Comparison of ENCODE assay signal across 25 cellular contexts in the genomic region with DNA sequence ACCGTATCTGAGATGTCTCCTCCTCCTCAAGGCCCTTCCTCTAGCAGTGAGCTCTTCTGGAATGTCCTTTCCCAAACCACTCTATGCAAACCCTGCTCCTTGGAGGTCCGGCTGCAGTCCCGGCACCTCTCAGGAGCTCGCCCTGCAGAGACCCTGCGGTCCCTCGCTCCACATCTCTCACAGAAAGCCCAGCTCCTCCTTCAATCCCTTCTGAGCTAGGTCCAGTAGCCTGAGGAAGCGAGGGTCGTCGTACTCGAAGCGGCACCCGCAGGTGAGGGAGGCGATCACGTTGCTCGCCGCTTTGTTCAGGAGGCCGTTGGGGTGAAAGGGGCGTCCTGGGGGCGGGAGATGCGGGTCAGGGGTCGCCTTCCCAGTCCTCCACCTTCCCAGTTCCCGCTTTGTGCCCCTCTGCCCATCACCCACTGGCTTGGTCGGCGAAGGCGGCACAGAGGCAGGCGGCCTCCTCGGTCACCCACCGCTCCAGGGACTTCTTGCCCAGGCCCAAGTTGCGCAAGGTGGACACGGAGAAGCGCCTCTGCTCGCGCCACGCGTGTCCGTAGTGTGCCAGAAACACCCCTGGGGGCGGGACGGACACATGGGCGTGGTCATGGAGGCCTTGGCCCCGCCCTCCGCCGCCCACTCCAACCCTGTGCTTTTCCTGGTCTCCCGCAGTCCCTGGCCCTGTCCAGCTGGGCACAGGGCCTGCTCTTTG. TPM values are rescaled to one million over a fixed set of nuclear protein-coding genes. Genes with fewer than 3 reads are reported as not detected.
A peak's percentile ranks its signal among the peaks of the same experiment; 100 is the strongest.
DNase-seq lines count a peak whose midpoint lies in the region; ATAC-seq and TF ChIP-seq lines count a peak whose summit lies in the region.
"Had no signal": no experiment of that assay in that cellular context is flagged by ENCODE, and none has a peak within 500 bp of the region (broad histone marks: within the 10 kb centered on the region; RNA-seq: fewer than 3 reads in every experiment).

No MANE protein-coding gene starts in this region.

- no peak for ATAC-seq in CD4-positive, CD25-positive, alpha-beta regulatory T cell (ENCODE audit: low read depth in 2 of 2)
- ATAC-seq: activated CD8-positive, alpha-beta T cell treated with anti-CD3 and anti-CD28 coated beads, Interleukin-2, amount 10 ng/mL, durations not matched to agents 7 days and 5 days had no signal

- peak overlapping the region in 2 of 3 donors; percentile 38 to 44 for H3K27ac Mint-ChIP-seq in CD4-positive, CD25-positive, alpha-beta regulatory T cell
- H3K27ac Mint-ChIP-seq: activated CD8-positive, alpha-beta T cell treated with anti-CD3 and anti-CD28 coated beads, Interleukin-2, amount 10 ng/mL, durations not matched to agents 7 days and 5 days; stimulated activated naive CD8-positive, alpha-beta T cell treated with anti-CD3 and anti-CD28 coated beads, Interleukin-15, Interleukin-2, amounts not matched to agents 100 ng/mL and 50 ng/mL, for 24 hours; T-helper 1 cell treated with Interleukin-12 subunit alpha and Interleukin-12 subunit beta and Interleukin-4 antibody, amounts not matched to agents 30 μg/mL and 1 μg/mL, for 36 hours had no signal

- CTCF ChIA-PET in RWPE1 (lab: Yijun Ruan, JAX), result no interaction called here

- H3K27me3 ChIP-seq in CD4-positive, CD25-positive, alpha-beta regulatory T cell (ENCODE audit: control insufficient read depth, insufficient read depth, low read length), result no peaks in the 10 kb centered on the region
- H3K27me3 ChIP-seq: MG63, tibial nerve had no signal

- peaks cover 31% of the 10 kb centered on the region for H3K36me3 Mint-ChIP-seq in CD4-positive, CD25-positive, alpha-beta regulatory T cell

- H3K4me3 ChIP-seq in CD4-positive, CD25-positive, alpha-beta regulatory T cell (ENCODE audit: low read depth, low read length), result no peak overlapping the region
- H3K4me3 ChIP-seq: MG63, psoas muscle, tibial nerve had no signal

- peak; percentile 17 for DNase-seq in activated CD4-positive, alpha-beta T cell treated with anti-CD3 and anti-CD28 coated beads for 48 hours
- no peak for DNase-seq in activated CD4-positive, alpha-beta T cell treated with anti-CD3 and anti-CD28 coated beads, Interleukin-2, amount 50 U/mL, for 48 hours
- DNase-seq in CD4-positive, CD25-positive, alpha-beta regulatory T cell, result no peak
- DNase-seq in RWPE1 (ENCODE audit: low spot score), result no peak
- DNase-seq in iPS-NIHi7 (ENCODE audit: extremely low spot score), result peak; percentile 67
- DNase-seq in DMS 273 treated with DMSO at 0.1 percent for 48 hours (lab: John Stamatoyannopoulos, UW), result no peak
- DNase-seq in activated CD8-positive, alpha-beta memory T cell treated with anti-CD3 and anti-CD28 coated beads for 24 hours, result no peak
- no peak for DNase-seq in GM10266 (ENCODE audit: extremely low spot score)
- DNase-seq: 8988T; activated CD8-positive, alpha-beta T cell treated with anti-CD3 and anti-CD28 coated beads, Interleukin-2, amount 10 ng/mL, durations not matched to agents 7 days and 5 days; activated effector memory CD4-positive, alpha-beta T cell treated with Interleukin-2 at 50 U/mL for 16 hours; activated T-cell treated with anti-CD3 and anti-CD28 coated beads for 4 hours; effector CD8-positive, alpha-beta T cell; foreskin fibroblast; KG1; MG63; naive B cell; NCI-H1417 treated with DMSO at 0.1 percent for 48 hours; NCI-H748 treated with DMSO at 0.1 percent for 48 hours; RPMI8226; SK-N-SH had no signal

- POLR2A ChIA-PET in RWPE1 (lab: Yijun Ruan, JAX; ENCODE audit: low non-redundant PET), result no interaction called here

- no peak for TF ChIP-seq CTCF in RWPE1 (conservative IDR thresholded peaks at IDR 0.05; ENCODE audit: low read depth)
- TF ChIP-seq CTCF in GM10266 (IDR thresholded peaks at IDR 0.05; ENCODE audit: control insufficient read depth, insufficient read depth, low read depth, missing control alignments), result no peak

- peaks cover 27% of the 10 kb centered on the region for H3K36me3 ChIP-seq in CD4-positive, CD25-positive, alpha-beta regulatory T cell (ENCODE audit: control insufficient read depth, insufficient read depth, low read length)
- H3K36me3 ChIP-seq: MG63 had no signal

- H3K27ac ChIP-seq in CD4-positive, CD25-positive, alpha-beta regulatory T cell (ENCODE audit: insufficient read depth, low read length, poor library complexity, severe bottlenecking), result no peak overlapping the region
- peak overlapping the region; percentile 21 for H3K27ac ChIP-seq in RWPE1
- H3K27ac ChIP-seq: psoas muscle, tibial nerve had no signal

- H3K4me3 Mint-ChIP-seq in CD4-positive, CD25-positive, alpha-beta regulatory T cell, result no peak overlapping the region
- H3K4me3 Mint-ChIP-seq: activated CD8-positive, alpha-beta T cell treated with anti-CD3 and anti-CD28 coated beads, Interleukin-2, amount 10 ng/mL, durations not matched to agents 7 days and 5 days; naive B cell; stimulated activated naive CD8-positive, alpha-beta T cell treated with anti-CD3 and anti-CD28 coated beads, Interleukin-15, Interleukin-2, amounts not matched to agents 100 ng/mL and 50 ng/mL, for 24 hours; T-helper 1 cell treated with Interleukin-12 subunit alpha and Interleukin-12 subunit beta and Interleukin-4 antibody, amounts not matched to agents 30 μg/mL and 1 μg/mL, for 36 hours had no signal

- H3K9me3 ChIP-seq in CD4-positive, CD25-positive, alpha-beta regulatory T cell (ENCODE audit: control insufficient read depth in 2 of 2, low read length in 2 of 2), result no peaks in the 10 kb centered on the region
- H3K9me3 ChIP-seq: MG63, psoas muscle, SK-N-SH, tibial nerve had no signal

- H3K27me3 Mint-ChIP-seq in CD4-positive, CD25-positive, alpha-beta regulatory T cell, result no peaks in the 10 kb centered on the region
- H3K27me3 Mint-ChIP-seq: naive B cell; stimulated activated naive CD8-positive, alpha-beta T cell treated with anti-CD3 and anti-CD28 coated beads, Interleukin-15, Interleukin-2, amounts not matched to agents 100 ng/mL and 50 ng/mL, for 24 hours had no signal

- H3K4me1 ChIP-seq in CD4-positive, CD25-positive, alpha-beta regulatory T cell (ENCODE audit: control insufficient read depth, insufficient read depth, low read length, poor library complexity, severe bottlenecking), result no peaks in the 10 kb centered on the region
- H3K4me1 ChIP-seq: psoas muscle, tibial nerve had no signal

- no peaks in the 10 kb centered on the region for H3K9me3 Mint-ChIP-seq in CD4-positive, CD25-positive, alpha-beta regulatory T cell
- H3K9me3 Mint-ChIP-seq: naive B cell; stimulated activated naive CD8-positive, alpha-beta T cell treated with anti-CD3 and anti-CD28 coated beads, Interleukin-15, Interleukin-2, amounts not matched to agents 100 ng/mL and 50 ng/mL, for 24 hours; T-helper 1 cell treated with Interleukin-12 subunit alpha and Interleukin-12 subunit beta and Interleukin-4 antibody, amounts not matched to agents 30 μg/mL and 1 μg/mL, for 36 hours had no signal

- peaks cover 0 to 4% (median 1%) of the 10 kb centered on the region in 4 donors for H3K4me1 Mint-ChIP-seq in CD4-positive, CD25-positive, alpha-beta regulatory T cell
- H3K4me1 Mint-ChIP-seq: naive B cell had no signal

RNA-seq across cellular contexts. Expression of gene CYP2D6, which starts 21.5 kb away (rescaled TPM):
- total RNA-seq in CD4-positive, CD25-positive, alpha-beta regulatory T cell, result 9.0 TPM
- under 1 TPM in 2 of 4 donors, not detected in 2; 0.17 to 0.26 TPM for polyA plus RNA-seq in CD4-positive, CD25-positive, alpha-beta regulatory T cell

Comparison
In these comparisons a context has a peak if more than half of its experiments do, and no peak if none do; other contexts are left out.
1. DNase-seq: peak in activated CD4-positive, alpha-beta T cell treated with anti-CD3 and anti-CD28 coated beads for 48 hours (single experiment) and iPS-NIHi7 (single experiment); none in activated CD4-positive, alpha-beta T cell treated with anti-CD3 and anti-CD28 coated beads, Interleukin-2, amount 50 U/mL, for 48 hours (0 of 2), CD4-positive, CD25-positive, alpha-beta regulatory T cell (0 of 3), RWPE1 (single experiment), DMS 273 treated with DMSO at 0.1 percent for 48 hours (single experiment), activated CD8-positive, alpha-beta memory T cell treated with anti-CD3 and anti-CD28 coated beads for 24 hours (single experiment) and GM10266 (single experiment).